In genomic region chr10:127041561-127041960, GRCh38 we compare ENCODE assay signal across 14 cellular contexts.
DNase-seq lines count a peak whose midpoint lies in the region; ATAC-seq and TF ChIP-seq lines count a peak whose summit lies in the region.
"Had no signal": no experiment of that assay in that cellular context is flagged by ENCODE, and none has a peak within 500 bp of the region (broad histone marks: within the 10 kb centered on the region; RNA-seq: fewer than 3 reads in every experiment).

No MANE protein-coding gene starts in this region.

- peak; percentile 21; the same call in 1 of the 2 replicates for TF ChIP-seq CTCF in HFFc6 (IDR thresholded peaks at IDR 0.05)
- no peak for TF ChIP-seq CTCF in mammary epithelial cell (conservative IDR thresholded peaks at IDR 0.05 in 1 of 2, IDR thresholded peaks at IDR 0.05 in 1 of 2; ENCODE audit: extremely low read depth in 1 of 2, insufficient read depth in 1 of 2, low read depth in 1 of 2, low read length in 2 of 2)
- no peak for TF ChIP-seq CTCF in glutamatergic neuron (IDR thresholded peaks at IDR 0.05; ENCODE audit: partially characterized antibody, unreplicated experiment)

- no peaks in the 10 kb centered on the region for H4K20me1 ChIP-seq in mammary epithelial cell (ENCODE audit: insufficient read depth, low read length)
- H4K20me1 ChIP-seq: BLaER1 had no signal

- peaks cover 58% of the 10 kb centered on the region for H3K36me3 Mint-ChIP-seq in HFFc6 (ENCODE audit: low read depth)
- H3K36me3 Mint-ChIP-seq in T-helper 17 cell (ENCODE audit: low read depth): no peaks in the 10 kb centered on the region
- no peaks in the 10 kb centered on the region for H3K36me3 Mint-ChIP-seq in glutamatergic neuron (ENCODE audit: unreplicated experiment)
- H3K36me3 Mint-ChIP-seq: activated naive CD4-positive, alpha-beta T cell treated with anti-CD3 and anti-CD28 coated beads, Interleukin-2, amount 50 U/mL, for 24 hours had no signal

- H3K27me3 Mint-ChIP-seq in HFFc6 (ENCODE audit: insufficient read depth) (no peaks in the 10 kb centered on the region; the same call in 1 of the 2 replicates), T-helper 17 cell (no peaks in the 10 kb centered on the region), glutamatergic neuron (ENCODE audit: unreplicated experiment) (no peaks in the 10 kb centered on the region)
- H3K27me3 Mint-ChIP-seq: activated naive CD4-positive, alpha-beta T cell treated with anti-CD3 and anti-CD28 coated beads, Interleukin-2, amount 50 U/mL, for 24 hours; progenitor cell of endocrine pancreas had no signal

- ATAC-seq in T-helper 17 cell: no peak

- peaks cover 7% of the 10 kb centered on the region for H3K79me2 ChIP-seq in mammary epithelial cell (ENCODE audit: insufficient read depth, low read length)

- no peak overlapping the region for H3K9ac ChIP-seq in mammary epithelial cell (ENCODE audit: insufficient read depth, low read length)
- H3K9ac ChIP-seq: BLaER1 had no signal

- H3K4me3 ChIP-seq in mammary epithelial cell (replicated peaks in 1 of 3; ENCODE audit: insufficient read depth in 1 of 3, low read depth in 2 of 3, low read length in 3 of 3): no peak overlapping the region
- H3K4me3 ChIP-seq: BLaER1, coronary artery had no signal

- peaks cover 42% of the 10 kb centered on the region for H3K4me1 ChIP-seq in mammary epithelial cell (ENCODE audit: insufficient read depth, low read length)
- H3K4me1 ChIP-seq: BLaER1 had no signal

- H3K4me3 Mint-ChIP-seq in HFFc6 (peak overlapping the region; percentile 10), T-helper 17 cell (no peak overlapping the region), glutamatergic neuron (ENCODE audit: unreplicated experiment) (no peak overlapping the region)
- H3K4me3 Mint-ChIP-seq: activated naive CD4-positive, alpha-beta T cell treated with anti-CD3 and anti-CD28 coated beads, Interleukin-2, amount 50 U/mL, for 24 hours had no signal

- H3K27me3 ChIP-seq in mammary epithelial cell (ENCODE audit: insufficient read depth, low read length): no peaks in the 10 kb centered on the region
- H3K27me3 ChIP-seq: BLaER1 had no signal

- H3K27ac Mint-ChIP-seq in HFFc6 (peak overlapping the region; percentile 50), T-helper 17 cell (no peak overlapping the region), glutamatergic neuron (ENCODE audit: unreplicated experiment) (no peak overlapping the region)
- H3K27ac Mint-ChIP-seq: activated naive CD4-positive, alpha-beta T cell treated with anti-CD3 and anti-CD28 coated beads, Interleukin-2, amount 50 U/mL, for 24 hours; progenitor cell of endocrine pancreas had no signal

- 5% methylated on average over 6 of the region's 6 CpGs for WGBS in mammary epithelial cell (ENCODE audit: low coverage, missing lambda C conversion rate)

- H2AFZ ChIP-seq in mammary epithelial cell (ENCODE audit: low read depth, low read length): no peak overlapping the region

- dilution Hi-C loops in mammary epithelial cell (cut with HindIII; ENCODE audit: low sequenced_read_pairs): loop anchor here (5.0 kb wide), 1 partner anchor 64 kb away; no protein-coding TSS in a partner anchor

- peaks cover 5% of the 10 kb centered on the region for H3K36me3 ChIP-seq in mammary epithelial cell (ENCODE audit: insufficient read depth, low read length)
- H3K36me3 ChIP-seq: BLaER1 had no signal

- no TSS peak for BruUV-seq in mammary epithelial cell (replicated peaks; lab: Mats Ljungman, UMichigan)

- no peak overlapping the region for H3K4me2 ChIP-seq in mammary epithelial cell (ENCODE audit: insufficient read depth, low read depth, low read length)
- H3K4me2 ChIP-seq: BLaER1 had no signal

- H3K9me3 ChIP-seq in mammary epithelial cell (replicated peaks; ENCODE audit: insufficient read depth, low read length) (no peaks in the 10 kb centered on the region), T-helper 17 cell (ENCODE audit: control insufficient read depth, low read length, poor library complexity, severe bottlenecking) (no peaks in the 10 kb centered on the region)
- H3K9me3 ChIP-seq: BLaER1 had no signal

- H3K9me3 Mint-ChIP-seq in HFFc6 (no peaks in the 10 kb centered on the region), glutamatergic neuron (ENCODE audit: unreplicated experiment) (no peaks in the 10 kb centered on the region)
- H3K9me3 Mint-ChIP-seq: activated naive CD4-positive, alpha-beta T cell treated with anti-CD3 and anti-CD28 coated beads, Interleukin-2, amount 50 U/mL, for 24 hours had no signal

- in situ Hi-C loops in mammary epithelial cell (cut with MboI; ENCODE audit: low sequenced_read_pairs in 2 of 2): no loop called here

- DNase-seq in AG08395 (ENCODE audit: low spot score) (peak; percentile 86), HFFc6 (peak; percentile 88), mammary epithelial cell (peak; percentile 90), islet precursor cell (peak; percentile 15), T-helper 17 cell (no peak), NCI-H2029 (lab: John Stamatoyannopoulos, UW) (no peak), glutamatergic neuron (no peak), NOMO-1 treated with DMSO at 0.1 percent for 48 hours (lab: John Stamatoyannopoulos, UW; ENCODE audit: unreplicated experiment) (no peak)
- DNase-seq: DMS79 treated with DMSO at 0.1 percent for 48 hours had no signal

- CTCF ChIA-PET in mammary epithelial cell (lab: Charles Lee; ENCODE audit: low non-redundant PET): no interaction called here

- H3K27ac ChIP-seq in mammary epithelial cell (ENCODE audit: insufficient read depth, low read depth, low read length): peak overlapping the region; percentile 17
- H3K27ac ChIP-seq: BLaER1, coronary artery, HL-60 had no signal

- intact Hi-C loops in mammary epithelial cell (cut with micrococcal nuclease): loop anchor here (1.0 to 5.0 kb wide), 3 partner anchors 29 to 139 kb away; no protein-coding TSS in a partner anchor

- H3K4me1 Mint-ChIP-seq in HFFc6 (ENCODE audit: low read depth) (peaks cover 27% of the 10 kb centered on the region), T-helper 17 cell (no peaks in the 10 kb centered on the region), glutamatergic neuron (ENCODE audit: low read depth, unreplicated experiment) (peaks cover 6% of the 10 kb centered on the region)
- H3K4me1 Mint-ChIP-seq: activated naive CD4-positive, alpha-beta T cell treated with anti-CD3 and anti-CD28 coated beads, Interleukin-2, amount 50 U/mL, for 24 hours had no signal

Comparison
In these comparisons a context has a peak if more than half of its experiments do, and no peak if none do; other contexts are left out.
1. DNase-seq: peak in AG08395 (single experiment), HFFc6 (single experiment), mammary epithelial cell (single experiment) and islet precursor cell (single experiment); none in T-helper 17 cell (0 of 3), NCI-H2029 (single experiment), glutamatergic neuron (single experiment) and NOMO-1 treated with DMSO at 0.1 percent for 48 hours (single experiment).